In genomic region chr20:45894797-45895196, GRCh38 we compare ENCODE assay signal across 33 cellular contexts.
"Had no signal": no experiment of that assay in that cellular context is flagged by ENCODE, and none has a peak within 500 bp of the region (broad histone marks: within the 10 kb centered on the region; RNA-seq: fewer than 3 reads in every experiment).

No MANE protein-coding gene starts in this region.

- ATAC-seq: activated CD8-positive, alpha-beta memory T cell treated with anti-CD3 and anti-CD28 coated beads, Interleukin-2, amount 10 ng/mL, durations not matched to agents 7 days and 5 days; activated naive CD4-positive, alpha-beta T cell treated with anti-CD3 and anti-CD28 coated beads, Interleukin-2, amount 50 U/mL, for 72 hours; activated naive CD8-positive, alpha-beta T cell treated with anti-CD3 and anti-CD28 coated beads, Interleukin-2, amount 50 U/mL, for 24 hours; body of pancreas; Panc1 had no signal

- DNase-seq: activated B cell treated with CpG ODN at 0.5 μM for 24 hours; activated CD4-positive, alpha-beta T cell treated with anti-CD3 and anti-CD28 coated beads for 1 hour; activated CD4-positive, alpha-beta T cell treated with anti-CD3 and anti-CD28 coated beads, Interleukin-2, amount 10 ng/mL, durations not matched to agents 24 days and 14 days; activated CD4-positive, alpha-beta T cell treated with anti-CD3 and anti-CD28 coated beads, Interleukin-2, amount 50 U/mL, for 48 hours; activated CD8-positive, alpha-beta memory T cell treated with anti-CD3 and anti-CD28 coated beads, Interleukin-2, amount 10 ng/mL, durations not matched to agents 7 days and 5 days; activated effector memory CD4-positive, alpha-beta T cell treated with anti-CD3 and anti-CD28 coated beads, Interleukin-2, amount 50 U/mL, for 16 hours; activated naive CD4-positive, alpha-beta T cell treated with Interleukin-2 at 50 U/mL for 16 hours; activated naive CD8-positive, alpha-beta T cell treated with anti-CD3 and anti-CD28 coated beads, Interleukin-2, amount 50 U/mL, for 24 hours; activated T-cell treated with anti-CD3 and anti-CD28 coated beads, Interleukin-2, amount 50 U/mL, for 24 hours; amniotic stem cell; body of pancreas; central memory CD4-positive, alpha-beta T cell; MG63; MV-4-11; NCI-H1105; NCI-H1436; NCI-H1694 treated with DMSO at 0.1 percent for 48 hours; NCI-H2029 treated with DMSO at 0.1 percent for 48 hours; NCI-H345; NCI-H510A; NCI-H526 treated with DMSO at 0.1 percent for 48 hours; NK-92 treated with Interleukin-12 subunit alpha and Interleukin-12 subunit beta, amount 100 ng/mL, for 24 hours; OCI-M1; RPMI8226; SHP77; T-helper 9 cell had no signal

- H3K9me3 Mint-ChIP-seq: activated B cell treated with CpG ODN at 0.5 μM for 24 hours; activated CD4-positive, alpha-beta T cell treated with anti-CD3 and anti-CD28 coated beads, Interleukin-2, amount 10 ng/mL, durations not matched to agents 24 days and 14 days; activated naive CD4-positive, alpha-beta T cell treated with anti-CD3 and anti-CD28 coated beads, Interleukin-2, amount 50 U/mL, for 72 hours; activated naive CD8-positive, alpha-beta T cell treated with anti-CD3 and anti-CD28 coated beads, Interleukin-2, amount 50 U/mL, for 24 hours; activated T-cell treated with anti-CD3 and anti-CD28 coated beads, Interleukin-2, amount 50 U/mL, for 24 hours; activated T-helper 1 cell treated with anti-CD3 and anti-CD28 coated beads, Interleukin-12 subunit alpha, Interleukin-12 subunit beta, Interleukin-2, Interleukin-4 antibody, amounts not matched to agents 30 ng/mL and 10 ng/mL and 1 ng/mL, durations not matched to agents 14 hours and 24 hours and 36 hours; T-helper 1 cell treated with Interleukin-12 subunit alpha and Interleukin-12 subunit beta and Interleukin-4 antibody, amounts not matched to agents 30 μg/mL and 1 μg/mL, for 36 hours had no signal

- H3K27ac ChIP-seq: ascending aorta, body of pancreas had no signal

- H3K4me3 ChIP-seq: ascending aorta, body of pancreas, MG63 had no signal

- H3K9me3 ChIP-seq: ascending aorta, body of pancreas, MG63 had no signal

- H3K27me3 Mint-ChIP-seq: activated B cell treated with CpG ODN at 0.5 μM for 24 hours; activated CD4-positive, alpha-beta T cell treated with anti-CD3 and anti-CD28 coated beads, Interleukin-2, amount 10 ng/mL, durations not matched to agents 24 days and 14 days; activated CD8-positive, alpha-beta memory T cell treated with anti-CD3 and anti-CD28 coated beads, Interleukin-2, amount 10 ng/mL, durations not matched to agents 7 days and 5 days; activated naive CD8-positive, alpha-beta T cell treated with anti-CD3 and anti-CD28 coated beads, Interleukin-2, amount 50 U/mL, for 24 hours; activated T-cell treated with anti-CD3 and anti-CD28 coated beads, Interleukin-2, amount 50 U/mL, for 24 hours had no signal

- H3K4me3 Mint-ChIP-seq: activated B cell treated with CpG ODN at 0.5 μM for 24 hours; activated CD4-positive, alpha-beta T cell treated with anti-CD3 and anti-CD28 coated beads, Interleukin-2, amount 10 ng/mL, durations not matched to agents 24 days and 14 days; activated CD8-positive, alpha-beta memory T cell treated with anti-CD3 and anti-CD28 coated beads, Interleukin-2, amount 10 ng/mL, durations not matched to agents 7 days and 5 days; activated naive CD8-positive, alpha-beta T cell treated with anti-CD3 and anti-CD28 coated beads, Interleukin-2, amount 50 U/mL, for 24 hours; activated T-cell treated with anti-CD3 and anti-CD28 coated beads, Interleukin-2, amount 50 U/mL, for 24 hours; activated T-helper 1 cell treated with anti-CD3 and anti-CD28 coated beads, Interleukin-12 subunit alpha, Interleukin-12 subunit beta, Interleukin-2, Interleukin-4 antibody, amounts not matched to agents 30 ng/mL and 10 ng/mL and 1 ng/mL, durations not matched to agents 14 hours and 24 hours and 36 hours; T-helper 1 cell treated with Interleukin-12 subunit alpha and Interleukin-12 subunit beta and Interleukin-4 antibody, amounts not matched to agents 30 μg/mL and 1 μg/mL, for 36 hours had no signal

- H3K27ac Mint-ChIP-seq: activated B cell treated with CpG ODN at 0.5 μM for 24 hours; activated CD4-positive, alpha-beta T cell treated with anti-CD3 and anti-CD28 coated beads, Interleukin-2, amount 10 ng/mL, durations not matched to agents 24 days and 14 days; activated naive CD4-positive, alpha-beta T cell treated with anti-CD3 and anti-CD28 coated beads, Interleukin-2, amount 50 U/mL, for 72 hours; activated naive CD8-positive, alpha-beta T cell treated with anti-CD3 and anti-CD28 coated beads, Interleukin-2, amount 50 U/mL, for 24 hours; activated T-cell treated with anti-CD3 and anti-CD28 coated beads, Interleukin-2, amount 50 U/mL, for 24 hours; activated T-helper 1 cell treated with anti-CD3 and anti-CD28 coated beads, Interleukin-12 subunit alpha, Interleukin-12 subunit beta, Interleukin-2, Interleukin-4 antibody, amounts not matched to agents 30 ng/mL and 10 ng/mL and 1 ng/mL, durations not matched to agents 14 hours and 24 hours and 36 hours; T-helper 1 cell treated with Interleukin-12 subunit alpha and Interleukin-12 subunit beta and Interleukin-4 antibody, amounts not matched to agents 30 μg/mL and 1 μg/mL, for 36 hours had no signal

- FAIRE-seq: bronchial epithelial cell, TTC549 had no signal
